Comparison of ENCODE assay signal across 8 cellular contexts in the genomic region with DNA sequence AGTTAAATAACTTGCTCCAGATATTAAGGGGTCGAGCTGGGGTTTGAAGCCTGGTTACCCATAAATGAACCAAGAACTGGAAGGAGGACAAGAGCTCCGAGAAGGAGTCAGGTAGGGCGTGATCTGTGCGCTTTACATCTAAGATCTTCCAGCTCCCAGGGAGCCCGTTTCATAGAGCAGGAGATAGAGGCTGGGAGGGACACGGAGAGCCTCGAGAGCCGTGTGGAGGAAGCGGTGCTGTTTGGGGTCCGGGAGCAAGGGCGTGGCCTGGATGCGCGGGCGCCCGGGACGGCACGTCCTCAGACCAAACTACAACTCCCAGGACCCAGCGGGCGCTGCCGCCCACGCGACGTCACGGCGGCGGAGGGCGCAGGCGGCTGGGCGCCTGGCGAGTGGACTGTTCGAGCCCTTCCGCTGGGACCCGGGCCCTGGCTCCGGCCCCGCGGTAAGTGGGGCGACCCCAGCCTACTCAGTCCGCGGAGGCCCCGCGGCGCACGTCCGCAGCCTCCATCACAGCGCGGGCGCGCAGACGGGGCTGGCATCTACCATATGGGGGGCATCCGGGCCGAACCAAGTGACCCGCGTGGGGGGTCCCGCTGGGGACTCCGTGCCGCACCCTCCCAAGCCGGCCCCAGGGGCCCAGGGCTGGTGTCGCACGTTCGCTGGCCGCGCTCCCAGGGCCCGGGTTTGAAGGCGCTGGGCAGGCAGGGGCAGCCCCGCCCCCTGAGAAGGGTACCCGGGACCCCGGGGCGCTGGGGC.
A peak's percentile ranks its signal among the peaks of the same experiment; 100 is the strongest.
DNase-seq lines count a peak whose midpoint lies in the region; ATAC-seq and TF ChIP-seq lines count a peak whose summit lies in the region.

A gene (plus strand): TSS at position 352 of the 759 bp plus-strand sequence. CDS start 838 bp downstream, outside the sequence.

- no peaks in the 10 kb centered on the region for H3K27me3 ChIP-seq in RWPE2 (ENCODE audit: insufficient read depth, poor library complexity, severe bottlenecking)

- ATAC-seq in GM21526 (IDR thresholded peaks at IDR 0.05; ENCODE audit: low FRiP score, unreplicated experiment) (peak; percentile 59), RWPE2 (ENCODE audit: low read depth) (peak; percentile 86)

- DNase-seq in DMS53 (lab: John Stamatoyannopoulos, UW) (peak; percentile 73), HuH-7.5 (ENCODE audit: low spot score) (peak; percentile 87), RWPE2 (ENCODE audit: low spot score) (peak; percentile 70), fibroblast of the conjunctiva (ENCODE audit: low read depth) (peak; percentile 45), nephron progenitor cell (peak; percentile 77), stromal cell of bone marrow (ENCODE audit: low read depth) (peak; percentile 38)
- peak; percentile 89 for DNase-seq in activated effector memory CD4-positive, alpha-beta T cell treated with anti-CD3 and anti-CD28 coated beads, Interleukin-2, amount 50 U/mL, for 16 hours

- H3K4me3 Mint-ChIP-seq in nephron progenitor cell: peak within 1 kb of the TSS; percentile 88

- peaks cover 16% of the 10 kb centered on the region for H3K36me3 Mint-ChIP-seq in nephron progenitor cell (ENCODE audit: low read depth)

- H3K36me3 ChIP-seq in RWPE2 (ENCODE audit: low read depth): peaks cover 38% of the 10 kb centered on the region

- H3K9me3 Mint-ChIP-seq in nephron progenitor cell: peaks cover 3% of the 10 kb centered on the region

- H3K9me3 ChIP-seq in RWPE2 (ENCODE audit: severe bottlenecking): no peaks in the 10 kb centered on the region

- no peak for TF ChIP-seq CTCF in RWPE2 (IDR thresholded peaks at IDR 0.05; ENCODE audit: poor library complexity, severe bottlenecking)
- no peak for TF ChIP-seq CTCF in nephron progenitor cell (IDR thresholded peaks at IDR 0.05)

- peak within 1 kb of the TSS; percentile 82 for H3K4me3 ChIP-seq in RWPE2 (ENCODE audit: severe bottlenecking)

- peak within 1 kb of the TSS; percentile 42 for H3K27ac ChIP-seq in RWPE2 (ENCODE audit: poor library complexity, severe bottlenecking)

- peaks cover 20% of the 10 kb centered on the region for H3K4me1 Mint-ChIP-seq in nephron progenitor cell

- H3K27ac Mint-ChIP-seq in nephron progenitor cell: peak within 1 kb of the TSS; percentile 62

- H3K4me1 ChIP-seq in RWPE2 (ENCODE audit: insufficient read depth, poor library complexity, severe bottlenecking): no peaks in the 10 kb centered on the region

- H3K27me3 Mint-ChIP-seq in nephron progenitor cell (ENCODE audit: low read depth, poor library complexity): peaks cover 3% of the 10 kb centered on the region

Comparison
In these comparisons a context has a peak if more than half of its experiments do, and no peak if none do; other contexts are left out.
1. Peak in every context shown above with its lines: DNase-seq, ATAC-seq, H3K4me3 ChIP-seq and H3K27ac ChIP-seq.
2. DNase-seq: peak in every context shown above with its lines; median percentile 89 in activated effector memory CD4-positive, alpha-beta T cell treated with anti-CD3 and anti-CD28 coated beads, Interleukin-2, amount 50 U/mL, for 16 hours; 87 in HuH-7.5; 77 in nephron progenitor cell; 73 in DMS53; 70 in RWPE2; 45 in fibroblast of the conjunctiva; 38 in stromal cell of bone marrow.